Comparison of ENCODE assay signal across 1 cellular context in the genomic region with DNA sequence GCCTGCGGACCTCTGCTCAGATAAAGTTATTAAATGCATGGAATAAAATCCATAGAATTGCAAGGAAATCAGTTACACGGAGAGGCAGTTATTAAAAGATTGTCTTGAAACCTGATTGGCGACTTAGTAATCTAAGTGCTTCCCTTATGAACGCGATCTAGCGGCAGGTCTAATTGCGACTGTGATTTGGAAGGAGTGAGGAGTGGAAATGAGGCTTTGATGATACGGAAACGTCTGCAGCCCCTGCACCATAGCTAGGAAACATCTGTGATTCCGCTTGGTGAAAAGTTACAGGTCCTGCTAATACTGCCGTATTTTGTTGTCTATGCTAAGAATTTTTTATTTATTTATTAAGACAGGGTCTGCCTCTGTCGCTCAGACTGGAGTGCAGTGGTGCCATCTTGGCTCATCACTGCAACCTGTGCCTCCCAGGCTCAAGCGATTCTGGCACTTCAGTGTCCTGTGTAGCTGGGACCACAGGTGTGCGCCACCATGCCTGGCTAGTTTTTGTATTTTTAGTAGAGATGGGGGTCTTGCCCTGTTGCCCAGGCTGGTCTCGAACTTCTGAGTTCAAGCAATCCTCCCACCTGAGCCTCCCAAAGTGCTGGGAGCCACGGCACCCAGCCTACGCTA.
TF ChIP-seq lines count a peak whose summit lies in the region.

No MANE protein-coding gene starts in this region.

TF ChIP-seq in GM12878, 131 proteins besides CTCF, POLR2A, EP300 and RAD21:
- TF ChIP-seq, protein P1, sequence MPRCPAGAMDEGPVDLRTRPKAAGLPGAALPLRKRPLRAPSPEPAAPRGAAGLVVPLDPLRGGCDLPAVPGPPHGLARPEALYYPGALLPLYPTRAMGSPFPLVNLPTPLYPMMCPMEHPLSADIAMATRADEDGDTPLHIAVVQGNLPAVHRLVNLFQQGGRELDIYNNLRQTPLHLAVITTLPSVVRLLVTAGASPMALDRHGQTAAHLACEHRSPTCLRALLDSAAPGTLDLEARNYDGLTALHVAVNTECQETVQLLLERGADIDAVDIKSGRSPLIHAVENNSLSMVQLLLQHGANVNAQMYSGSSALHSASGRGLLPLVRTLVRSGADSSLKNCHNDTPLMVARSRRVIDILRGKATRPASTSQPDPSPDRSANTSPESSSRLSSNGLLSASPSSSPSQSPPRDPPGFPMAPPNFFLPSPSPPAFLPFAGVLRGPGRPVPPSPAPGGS (IDR thresholded peaks at IDR 0.05; ENCODE audit: borderline replicate concordance, insufficient read depth, low read depth, low read length, poor library complexity, severe bottlenecking), result peak; percentile 67
- TF ChIP-seq MYB (IDR thresholded peaks at IDR 0.05; ENCODE audit: borderline replicate concordance, low read depth, low read length) (no peak), YY1 (IDR thresholded peaks at IDR 0.05; ENCODE audit: low read depth, low read length) (0 out of 2 replicates have a peak, but pooled peaks have one; percentile 17)
